In genomic region chr12:202081-202731, GRCh38 we compare ENCODE assay signal across 12 cellular contexts. TPM values are rescaled to one million over a fixed set of nuclear protein-coding genes. Genes with fewer than 3 reads are reported as not detected.
DNase-seq lines count a peak whose midpoint lies in the region; ATAC-seq and TF ChIP-seq lines count a peak whose summit lies in the region.
"Had no signal": no experiment of that assay in that cellular context is flagged by ENCODE, and none has a peak within 500 bp of the region (broad histone marks: within the 10 kb centered on the region; RNA-seq: fewer than 3 reads in every experiment).

No MANE protein-coding gene starts in this region.

- H3K36me3 ChIP-seq in HCT116 (ENCODE audit: control insufficient read depth in 1 of 2, insufficient read depth in 2 of 2, low read length in 2 of 2) = no peaks in the 10 kb centered on the region
- no peaks in the 10 kb centered on the region for H3K36me3 ChIP-seq in trophoblast cell (ENCODE audit: control insufficient read depth in 1 of 2, insufficient read depth in 2 of 2, low read length in 2 of 2)
- H3K36me3 ChIP-seq in Karpas-422 (ENCODE audit: insufficient read depth, low read length) = no peaks in the 10 kb centered on the region

- WGBS in trophoblast cell (ENCODE audit: extremely low coverage, insufficient coverage, insufficient read length) = no CpG with 5 or more reads among the region's 15 CpGs

- ATAC-seq in HCT116 (peak; percentile 38; the same call in 1 of the 2 replicates), GM21737 (IDR thresholded peaks at IDR 0.05; ENCODE audit: unreplicated experiment) (no peak)

- H3K9me2 ChIP-seq in HCT116 (ENCODE audit: insufficient read depth) = no peaks in the 10 kb centered on the region
- no peaks in the 10 kb centered on the region for H3K9me2 ChIP-seq in Karpas-422 (replicated peaks; ENCODE audit: insufficient read depth, low read length)

- CTCF ChIA-PET in HCT116 (lab: Charles Lee) = no interaction called here

- no peak overlapping the region for H2BK5ac ChIP-seq in trophoblast cell (ENCODE audit: low read depth, low read length, poor library complexity)

- no peak for TF ChIP-seq RAD21 in HCT116 (IDR thresholded peaks at IDR 0.05; ENCODE audit: low read depth)

- H4K91ac ChIP-seq in trophoblast cell (ENCODE audit: low read depth, low read length) = no peak overlapping the region

- TF ChIP-seq POLR2A in HCT116 (IDR thresholded peaks at IDR 0.05; ENCODE audit: borderline replicate concordance, extremely low read depth, insufficient read depth, insufficient read length) = no peak

- no peaks in the 10 kb centered on the region for H3K79me1 ChIP-seq in trophoblast cell (ENCODE audit: low read length)

- H3K79me2 ChIP-seq in HCT116 (ENCODE audit: insufficient read depth, low read length) (no peaks in the 10 kb centered on the region), trophoblast cell (ENCODE audit: control insufficient read depth, insufficient read depth, low read length, poor library complexity) (no peaks in the 10 kb centered on the region), Karpas-422 (ENCODE audit: low read length) (no peaks in the 10 kb centered on the region)

- H3K4me3 Mint-ChIP-seq in activated T-helper 2 cell treated with anti-CD3 and anti-CD28 coated beads, Interferon-gamma antibody, Interleukin-2, Interleukin-4, amounts not matched to agents 10 μg/mL and 5 μg/mL and 100 μg/mL, durations not matched to agents 14 hours and 24 hours and 36 hours (ENCODE audit: low read depth) = no peak overlapping the region

- H3K27ac ChIP-seq in HCT116 (ENCODE audit: low read depth, low read length) (no peak overlapping the region), cingulate gyrus (ENCODE audit: low read depth, low read length) (peak overlapping the region; percentile 4), trophoblast cell (ENCODE audit: low read depth, low read length) (no peak overlapping the region), Karpas-422 (ENCODE audit: low read length) (no peak overlapping the region)
- H3K27ac ChIP-seq: epithelial cell of prostate had no signal

- H2AFZ ChIP-seq in HCT116 (ENCODE audit: low read depth, low read length, poor library complexity, severe bottlenecking) (no peak overlapping the region), trophoblast cell (ENCODE audit: insufficient read depth, low read length, poor library complexity) (no peak overlapping the region), Karpas-422 (ENCODE audit: low read length) (no peak overlapping the region)

- no peaks in the 10 kb centered on the region for H3K9me3 ChIP-seq in HCT116 (ENCODE audit: control insufficient read depth in 1 of 2, insufficient read depth in 1 of 2, low read depth in 1 of 2, low read length in 2 of 2)
- H3K9me3 ChIP-seq in trophoblast cell (ENCODE audit: insufficient read depth, low read depth, low read length) = peaks cover 7% of the 10 kb centered on the region
- no peaks in the 10 kb centered on the region for H3K9me3 ChIP-seq in Karpas-422 (ENCODE audit: low read length)

- no peak overlapping the region for H3K4me2 ChIP-seq in HCT116 (ENCODE audit: low read length)
- H3K4me2 ChIP-seq in trophoblast cell (ENCODE audit: low read length) = no peak overlapping the region
- no peak overlapping the region for H3K4me2 ChIP-seq in Karpas-422 (ENCODE audit: low read depth, low read length, poor library complexity, severe bottlenecking)

- H3K4me1 Mint-ChIP-seq in activated T-helper 2 cell treated with anti-CD3 and anti-CD28 coated beads, Interferon-gamma antibody, Interleukin-2, Interleukin-4, amounts not matched to agents 10 μg/mL and 5 μg/mL and 100 μg/mL, durations not matched to agents 14 hours and 24 hours and 36 hours (ENCODE audit: low read depth) = no peaks in the 10 kb centered on the region

- intact Hi-C loops in HCT116 (cut with micrococcal nuclease) = no loop called here
- intact Hi-C loops in activated T-helper 2 cell treated with anti-CD3 and anti-CD28 coated beads, Interferon-gamma antibody, Interleukin-2, Interleukin-4, amounts not matched to agents 10 μg/mL and 5 μg/mL and 100 μg/mL, durations not matched to agents 14 hours and 24 hours and 36 hours (cut with micrococcal nuclease) = no loop called here

- H3K9me3 Mint-ChIP-seq in activated T-helper 2 cell treated with anti-CD3 and anti-CD28 coated beads, Interferon-gamma antibody, Interleukin-2, Interleukin-4, amounts not matched to agents 10 μg/mL and 5 μg/mL and 100 μg/mL, durations not matched to agents 14 hours and 24 hours and 36 hours = peaks cover under 1% of the 10 kb centered on the region

- H3K4me1 ChIP-seq in HCT116 (ENCODE audit: control insufficient read depth in 1 of 2, insufficient read depth in 2 of 2, low read length in 2 of 2) (no peaks in the 10 kb centered on the region; a peak in 1 of 4 replicates), trophoblast cell (ENCODE audit: control insufficient read depth in 1 of 2, insufficient read depth in 2 of 2, low read length in 2 of 2) (peaks cover 5 to 16% of the 10 kb centered on the region in 2 experiments), Karpas-422 (ENCODE audit: low read length) (no peaks in the 10 kb centered on the region)

- POLR2A ChIA-PET in HCT116 (lab: Charles Lee) = no interaction called here

- no peak for TF ChIP-seq CTCF in HCT116 (IDR thresholded peaks at IDR 0.05 in 2 of 3, conservative IDR thresholded peaks at IDR 0.05 in 1 of 3; ENCODE audit: borderline replicate concordance in 1 of 3, insufficient read depth in 1 of 3, low read depth in 2 of 3, low read length in 2 of 3)

- DNase-seq in HCT116 (ENCODE audit: low read depth, low spot score) (no peak), NCI-H2081 treated with DMSO at 0.1 percent for 48 hours (lab: John Stamatoyannopoulos, UW) (peak; percentile 41), trophoblast cell (no peak), Karpas-422 (no peak), LoVo (ENCODE audit: low spot score) (no peak)
- no peak for DNase-seq in activated T-helper 2 cell treated with anti-CD3 and anti-CD28 coated beads, Interferon-gamma antibody, Interleukin-2, Interleukin-4, amounts not matched to agents 10 μg/mL and 5 μg/mL and 100 μg/mL, durations not matched to agents 14 hours and 24 hours and 36 hours (ENCODE audit: low spot score)
- DNase-seq: stimulated activated CD4-positive, alpha-beta T cell treated with anti-CD3 and anti-CD28 coated beads, Interleukin-2, amount 100 ng/mL, for 48 hours; T-helper 2 cell had no signal

- H3K23ac ChIP-seq in trophoblast cell (ENCODE audit: low read length) = no peak overlapping the region

- no peak overlapping the region for H4K8ac ChIP-seq in trophoblast cell (ENCODE audit: low read depth, low read length)

- BruUV-seq in HCT116 (replicated peaks; lab: Mats Ljungman, UMichigan) = no TSS peak

- no peak overlapping the region for H2BK12ac ChIP-seq in trophoblast cell (ENCODE audit: low read length)

- H3K4me3 ChIP-seq in HCT116 (replicated peaks in 1 of 2; ENCODE audit: low read depth in 1 of 2, low read length in 2 of 2) = no peak overlapping the region
- no peak overlapping the region for H3K4me3 ChIP-seq in trophoblast cell (ENCODE audit: low read depth, low read length)
- no peak overlapping the region for H3K4me3 ChIP-seq in Karpas-422 (ENCODE audit: low read length)

- H3K4ac ChIP-seq in trophoblast cell (ENCODE audit: low read depth, low read length) = no peak overlapping the region

- no peak overlapping the region for H3K14ac ChIP-seq in trophoblast cell (ENCODE audit: low read length)

- no peak overlapping the region for H3K9ac ChIP-seq in HCT116 (ENCODE audit: low read length)
- H3K9ac ChIP-seq in trophoblast cell (ENCODE audit: low read length) = peak overlapping the region; percentile 29
- no peak overlapping the region for H3K9ac ChIP-seq in Karpas-422 (ENCODE audit: low read length)

- no peak overlapping the region for H4K12ac ChIP-seq in trophoblast cell (ENCODE audit: low read depth, low read length)

- H2AK5ac ChIP-seq in trophoblast cell (ENCODE audit: low read length) = no peak overlapping the region

- RAD21 ChIA-PET in HCT116 (lab: Charles Lee; ENCODE audit: low non-redundant PET in 1 of 2, low total read pairs in 2 of 2, uncharacterized antibody in 2 of 2, unreplicated experiment in 2 of 2) = no interaction called here

- H2BK120ac ChIP-seq in trophoblast cell (ENCODE audit: insufficient read depth, low read length, poor library complexity) = no peak overlapping the region

- no peak overlapping the region for H3K18ac ChIP-seq in trophoblast cell (ENCODE audit: low read length)

- H3K27me3 Mint-ChIP-seq in activated T-helper 2 cell treated with anti-CD3 and anti-CD28 coated beads, Interferon-gamma antibody, Interleukin-2, Interleukin-4, amounts not matched to agents 10 μg/mL and 5 μg/mL and 100 μg/mL, durations not matched to agents 14 hours and 24 hours and 36 hours (ENCODE audit: low read depth) = peaks cover 32% of the 10 kb centered on the region

- H3K27me3 ChIP-seq in HCT116 (ENCODE audit: insufficient read depth, low read length) (peaks cover 6% of the 10 kb centered on the region; the same call in 1 of the 2 replicates), trophoblast cell (ENCODE audit: insufficient read depth, low read length) (peaks cover 24% of the 10 kb centered on the region), Karpas-422 (ENCODE audit: low read length) (no peaks in the 10 kb centered on the region)

- H4K20me1 ChIP-seq in HCT116 (ENCODE audit: insufficient read depth) = no peaks in the 10 kb centered on the region
- no peaks in the 10 kb centered on the region for H4K20me1 ChIP-seq in Karpas-422 (ENCODE audit: insufficient read depth, low read depth, low read length)

- no peaks in the 10 kb centered on the region for H3K36me3 Mint-ChIP-seq in activated T-helper 2 cell treated with anti-CD3 and anti-CD28 coated beads, Interferon-gamma antibody, Interleukin-2, Interleukin-4, amounts not matched to agents 10 μg/mL and 5 μg/mL and 100 μg/mL, durations not matched to agents 14 hours and 24 hours and 36 hours (ENCODE audit: low read depth)

- H3K27ac Mint-ChIP-seq in activated T-helper 2 cell treated with anti-CD3 and anti-CD28 coated beads, Interferon-gamma antibody, Interleukin-2, Interleukin-4, amounts not matched to agents 10 μg/mL and 5 μg/mL and 100 μg/mL, durations not matched to agents 14 hours and 24 hours and 36 hours = no peak overlapping the region

TF ChIP-seq in HCT116, 20 proteins besides CTCF, POLR2A, EP300 and RAD21:
- TF ChIP-seq TCF7L2 (IDR thresholded peaks at IDR 0.05; ENCODE audit: borderline replicate concordance, extremely low read depth, insufficient read depth, insufficient read length) (no peak), FOSL1 (IDR thresholded peaks at IDR 0.05; ENCODE audit: low read depth) (no peak), SRF (IDR thresholded peaks at IDR 0.05; ENCODE audit: low read depth) (no peak)

RNA-seq across cellular contexts. Expression of gene SLC6A12, which starts 11.8 kb away (rescaled TPM):
- 0.64 TPM for total RNA-seq in HCT116 (2021; ENCODE audit: unreplicated experiment)
- polyA plus RNA-seq in HCT116 (2012) = 0.07 and 0.30 TPM in 2 replicates
- 0.29 and 0.36 TPM in 2 replicates for polyA plus RNA-seq in trophoblast cell (2013)
- total RNA-seq in Karpas-422 (2014; rRNA removed; shearing (Covaris generic); ENCODE audit: low replicate concordance) = 0.14 TPM in 1 of 2 replicates, not detected in the other
- 0.37 TPM in 1 of 2 replicates, not detected in the other for total RNA-seq in activated T-helper 2 cell treated with anti-CD3 and anti-CD28 coated beads, Interferon-gamma antibody, Interleukin-2, Interleukin-4, amounts not matched to agents 10 μg/mL and 5 μg/mL and 100 μg/mL, durations not matched to agents 14 hours and 24 hours and 36 hours
- total RNA-seq: HT1080 had no signal
